ENCODE assay signal across 8 cellular contexts in the genomic region with DNA sequence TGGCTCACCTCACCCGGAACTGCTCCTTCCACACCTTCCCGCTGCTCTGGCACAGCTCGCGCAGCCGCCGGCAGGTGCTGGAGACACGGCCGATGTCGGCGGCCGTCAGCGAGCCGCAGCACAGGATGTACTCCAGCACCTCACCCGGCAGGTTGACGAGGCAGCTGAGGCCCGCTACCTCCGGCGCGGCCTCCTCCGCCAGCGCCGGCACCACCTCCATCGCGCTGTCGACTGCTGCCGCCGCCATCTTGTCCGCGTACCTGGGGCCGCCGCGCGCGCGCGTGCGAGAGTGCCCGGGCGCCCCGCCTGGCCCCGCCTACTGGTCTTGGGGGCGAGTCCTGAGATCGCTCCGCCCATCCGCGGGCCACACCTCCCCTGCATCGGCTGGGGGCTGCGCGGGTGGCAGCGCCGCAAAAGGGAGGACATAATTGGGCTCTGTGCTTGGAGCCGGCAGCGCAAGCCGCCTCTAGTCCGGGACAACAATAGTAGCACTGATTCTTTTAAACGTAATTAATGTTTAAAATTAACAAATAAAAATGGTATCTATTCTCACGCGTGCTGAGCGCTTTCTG. TPM values are rescaled to one million over a fixed set of nuclear protein-coding genes. Genes with fewer than 3 reads are reported as not detected.
A peak's percentile ranks its signal among the peaks of the same experiment; 100 is the strongest.
DNase-seq lines count a peak whose midpoint lies in the region; ATAC-seq and TF ChIP-seq lines count a peak whose summit lies in the region.

Gene FBXO21, minus strand, starts transcription at position 261 of the 572 bp plus-strand sequence. Its CDS starts 14 bp downstream, at position 247.

- no peaks in the 10 kb centered on the region for H3K36me3 ChIP-seq in colonic mucosa

- H3K4me3 ChIP-seq in colonic mucosa: peak within 1 kb of the TSS; percentile 83

- peak within 1 kb of the TSS; percentile 55 for H3K27ac ChIP-seq in colonic mucosa

- peaks cover 7% of the 10 kb centered on the region for H3K4me1 ChIP-seq in colonic mucosa

- peak within 1 kb of the TSS; percentile 76 to 83 for H3K9ac ChIP-seq in colonic mucosa (ENCODE audit: low read depth in 2 of 2, low read length in 2 of 2)

- H3K27me3 ChIP-seq in colonic mucosa: no peaks in the 10 kb centered on the region

- DNase-seq in AML-193 (lab: John Stamatoyannopoulos, UW): peak; percentile 35 to 64
- peak; percentile 93 for DNase-seq in NCI-H510A (lab: John Stamatoyannopoulos, UW)
- peak; percentile 95 for DNase-seq in activated CD4-positive, alpha-beta T cell treated with anti-CD3 and anti-CD28 coated beads for 48 hours
- DNase-seq in colonic mucosa: peak; percentile 92
- peak; percentile 84 to 94 for DNase-seq in left colon
- peak; percentile 93 for DNase-seq in stimulated activated CD4-positive, alpha-beta T cell treated with anti-CD3 and anti-CD28 coated beads, Interleukin-1b, Interleukin-23, amount 100 ng/mL, for 4 hours (ENCODE audit: low read depth in 2 of 2)

- no peak for TF ChIP-seq CTCF in colonic mucosa (IDR thresholded peaks at IDR 0.05)

- intact Hi-C loops in colonic mucosa (cut with DNase I): no loop called here
- intact Hi-C loops in left colon (cut with DNase I, micrococcal nuclease): no loop called here

- peak; percentile 96 for TF ChIP-seq POLR2A in GM19193 (IDR thresholded peaks at IDR 0.05; ENCODE audit: extremely low read depth, insufficient read depth, insufficient read length)

- ATAC-seq in HG03432 (IDR thresholded peaks at IDR 0.05; ENCODE audit: unreplicated experiment) (peak; percentile 94), left colon (peak; percentile 99)

- H3K9me3 ChIP-seq in colonic mucosa: no peaks in the 10 kb centered on the region

RNA-seq across cellular contexts. Expression of gene FBXO21, which starts in this region (rescaled TPM):
- total RNA-seq in colonic mucosa (10 to 100 TPM; 34.5 to 34.7 TPM), left colon (10 to 100 TPM; 28.1 to 30.2 TPM)

Comparison
In these comparisons a context has a peak if more than half of its experiments do, and no peak if none do; other contexts are left out.
1. Peak in every context shown above with its lines: DNase-seq, ATAC-seq, H3K4me3 ChIP-seq and H3K27ac ChIP-seq.